17 cellular contexts compared by ENCODE assay signal in genomic region chr3:116341381-116341780, GRCh38.
DNase-seq lines count a peak whose midpoint lies in the region; ATAC-seq and TF ChIP-seq lines count a peak whose summit lies in the region.
"Had no signal": no experiment of that assay in that cellular context is flagged by ENCODE, and none has a peak within 500 bp of the region (broad histone marks: within the 10 kb centered on the region; RNA-seq: fewer than 3 reads in every experiment).

No MANE protein-coding gene starts in this region.

- H3K4me2 ChIP-seq in GM23338 (peak overlapping the region; percentile 65; the same call in 1 of the 2 replicates), smooth muscle cell (no peak overlapping the region)
- H3K4me2 ChIP-seq: A549; BLaER1 treated with 17β-estradiol and CSF1 and Interleukin-3, amounts not matched to agents 10 nM and 100 nM had no signal

- H3K4me1 ChIP-seq in GM23338 (ENCODE audit: insufficient read depth) = peaks cover 46% of the 10 kb centered on the region
- peaks cover 4% of the 10 kb centered on the region for H3K4me1 ChIP-seq in smooth muscle cell (ENCODE audit: low read depth)
- H3K4me1 ChIP-seq: A549; BLaER1 treated with 17β-estradiol and CSF1 and Interleukin-3, amounts not matched to agents 10 nM and 100 nM; Caco-2 had no signal

- H3K9me3 ChIP-seq in smooth muscle cell (replicated peaks; ENCODE audit: low read depth) = no peaks in the 10 kb centered on the region
- H3K9me3 ChIP-seq: A549; BLaER1 treated with 17β-estradiol and CSF1 and Interleukin-3, amounts not matched to agents 10 nM and 100 nM; Caco-2 had no signal

- H3K4me3 ChIP-seq in GM23338 = no peak overlapping the region; the same call in 1 of the 2 replicates
- H3K4me3 ChIP-seq in smooth muscle cell = no peak overlapping the region
- H3K4me3 ChIP-seq: A549; BLaER1 treated with 17β-estradiol and CSF1 and Interleukin-3, amounts not matched to agents 10 nM and 100 nM had no signal

- no peak overlapping the region for H3K27ac Mint-ChIP-seq in GM23338
- H3K27ac Mint-ChIP-seq: B cell; CD4-positive, alpha-beta T cell; CD8-positive, alpha-beta T cell had no signal

- H3K9me3 Mint-ChIP-seq in GM23338 = no peaks in the 10 kb centered on the region

- no peaks in the 10 kb centered on the region for H3F3A ChIP-seq in GM23338 (replicated peaks; ENCODE audit: low read depth)
- H3F3A ChIP-seq in smooth muscle cell (ENCODE audit: low read depth) = no peaks in the 10 kb centered on the region

- H3K27me3 ChIP-seq in GM23338 (ENCODE audit: insufficient read depth) (peaks cover 4% of the 10 kb centered on the region; the same call in 1 of the 2 replicates), smooth muscle cell (ENCODE audit: low read depth) (no peaks in the 10 kb centered on the region)
- H3K27me3 ChIP-seq: BLaER1 treated with 17β-estradiol and CSF1 and Interleukin-3, amounts not matched to agents 10 nM and 100 nM had no signal

- WGBS in smooth muscle cell (ENCODE audit: low lambda C conversion rate) = 94% methylated on average over 2 of the region's 2 CpGs

- H3K27me3 Mint-ChIP-seq in GM23338 (ENCODE audit: insufficient read depth, low read depth, poor library complexity) = no peaks in the 10 kb centered on the region
- H3K27me3 Mint-ChIP-seq: B cell; CD4-positive, alpha-beta T cell had no signal

- H4K20me1 ChIP-seq in GM23338 (replicated peaks; ENCODE audit: insufficient read depth) (no peaks in the 10 kb centered on the region), smooth muscle cell (ENCODE audit: low read depth) (no peaks in the 10 kb centered on the region)
- H4K20me1 ChIP-seq: BLaER1 treated with 17β-estradiol and CSF1 and Interleukin-3, amounts not matched to agents 10 nM and 100 nM had no signal

- H3K4me1 Mint-ChIP-seq in GM23338 = peaks cover 31% of the 10 kb centered on the region
- H3K4me1 Mint-ChIP-seq: B cell had no signal

- no peak overlapping the region for H2AFZ ChIP-seq in GM23338
- no peak overlapping the region for H2AFZ ChIP-seq in smooth muscle cell (ENCODE audit: low read depth)

- no peaks in the 10 kb centered on the region for H3K36me3 ChIP-seq in GM23338 (ENCODE audit: insufficient read depth)
- H3K36me3 ChIP-seq in smooth muscle cell (ENCODE audit: low read depth) = no peaks in the 10 kb centered on the region
- H3K36me3 ChIP-seq: BLaER1 treated with 17β-estradiol and CSF1 and Interleukin-3, amounts not matched to agents 10 nM and 100 nM had no signal

- DNase-seq in GM23338 (ENCODE audit: low spot score) (no peak), SK-N-DZ (ENCODE audit: low spot score) (peak; percentile 94), smooth muscle cell (lab: John Stamatoyannopoulos, UW; ENCODE audit: unreplicated experiment) (no peak), NCI-H226 (no peak)
- DNase-seq: AML-193; Caco-2; Calu3; CD4-positive, alpha-beta T cell; CD8-positive, alpha-beta T cell; DMS79 treated with DMSO at 0.1 percent for 48 hours; GF-D8 had no signal

- H3K79me2 ChIP-seq in GM23338 (replicated peaks; ENCODE audit: insufficient read depth) (no peaks in the 10 kb centered on the region), smooth muscle cell (ENCODE audit: low read depth) (no peaks in the 10 kb centered on the region)

- TF ChIP-seq CTCF in GM23338 (conservative IDR thresholded peaks at IDR 0.05; ENCODE audit: low read depth in 2 of 2) = no peak
- TF ChIP-seq CTCF in smooth muscle cell (IDR thresholded peaks at IDR 0.05; ENCODE audit: borderline replicate concordance, insufficient read depth, poor library complexity, severe bottlenecking) = no peak

- H3K27ac ChIP-seq in GM23338 (ENCODE audit: low read depth) (no peak overlapping the region), smooth muscle cell (ENCODE audit: low read depth) (peak overlapping the region; percentile 78)
- H3K27ac ChIP-seq: 22Rv1; A549; BLaER1 treated with 17β-estradiol and CSF1 and Interleukin-3, amounts not matched to agents 10 nM and 100 nM; C4-2B had no signal

- H3K9me2 ChIP-seq in GM23338 (ENCODE audit: insufficient read depth) = no peaks in the 10 kb centered on the region

- H3K4me3 Mint-ChIP-seq in GM23338 = no peak overlapping the region
- H3K4me3 Mint-ChIP-seq: B cell; CD4-positive, alpha-beta T cell; CD8-positive, alpha-beta T cell had no signal

- ATAC-seq in GM23338 (no peak), HG02885 (IDR thresholded peaks at IDR 0.05; ENCODE audit: poor library complexity, unreplicated experiment) (no peak)
- ATAC-seq: A549; CD8-positive, alpha-beta T cell had no signal

- H3K36me3 Mint-ChIP-seq in GM23338 (ENCODE audit: low read depth) = no peaks in the 10 kb centered on the region
- H3K36me3 Mint-ChIP-seq: CD8-positive, alpha-beta T cell had no signal

- no peak overlapping the region for H3K9ac ChIP-seq in smooth muscle cell (ENCODE audit: low read depth)
- H3K9ac ChIP-seq: BLaER1 treated with 17β-estradiol and CSF1 and Interleukin-3, amounts not matched to agents 10 nM and 100 nM had no signal

TF ChIP-seq in GM23338, 12 proteins besides CTCF, POLR2A, EP300 and RAD21 (continues in another document):
- TF ChIP-seq, protein P1, sequence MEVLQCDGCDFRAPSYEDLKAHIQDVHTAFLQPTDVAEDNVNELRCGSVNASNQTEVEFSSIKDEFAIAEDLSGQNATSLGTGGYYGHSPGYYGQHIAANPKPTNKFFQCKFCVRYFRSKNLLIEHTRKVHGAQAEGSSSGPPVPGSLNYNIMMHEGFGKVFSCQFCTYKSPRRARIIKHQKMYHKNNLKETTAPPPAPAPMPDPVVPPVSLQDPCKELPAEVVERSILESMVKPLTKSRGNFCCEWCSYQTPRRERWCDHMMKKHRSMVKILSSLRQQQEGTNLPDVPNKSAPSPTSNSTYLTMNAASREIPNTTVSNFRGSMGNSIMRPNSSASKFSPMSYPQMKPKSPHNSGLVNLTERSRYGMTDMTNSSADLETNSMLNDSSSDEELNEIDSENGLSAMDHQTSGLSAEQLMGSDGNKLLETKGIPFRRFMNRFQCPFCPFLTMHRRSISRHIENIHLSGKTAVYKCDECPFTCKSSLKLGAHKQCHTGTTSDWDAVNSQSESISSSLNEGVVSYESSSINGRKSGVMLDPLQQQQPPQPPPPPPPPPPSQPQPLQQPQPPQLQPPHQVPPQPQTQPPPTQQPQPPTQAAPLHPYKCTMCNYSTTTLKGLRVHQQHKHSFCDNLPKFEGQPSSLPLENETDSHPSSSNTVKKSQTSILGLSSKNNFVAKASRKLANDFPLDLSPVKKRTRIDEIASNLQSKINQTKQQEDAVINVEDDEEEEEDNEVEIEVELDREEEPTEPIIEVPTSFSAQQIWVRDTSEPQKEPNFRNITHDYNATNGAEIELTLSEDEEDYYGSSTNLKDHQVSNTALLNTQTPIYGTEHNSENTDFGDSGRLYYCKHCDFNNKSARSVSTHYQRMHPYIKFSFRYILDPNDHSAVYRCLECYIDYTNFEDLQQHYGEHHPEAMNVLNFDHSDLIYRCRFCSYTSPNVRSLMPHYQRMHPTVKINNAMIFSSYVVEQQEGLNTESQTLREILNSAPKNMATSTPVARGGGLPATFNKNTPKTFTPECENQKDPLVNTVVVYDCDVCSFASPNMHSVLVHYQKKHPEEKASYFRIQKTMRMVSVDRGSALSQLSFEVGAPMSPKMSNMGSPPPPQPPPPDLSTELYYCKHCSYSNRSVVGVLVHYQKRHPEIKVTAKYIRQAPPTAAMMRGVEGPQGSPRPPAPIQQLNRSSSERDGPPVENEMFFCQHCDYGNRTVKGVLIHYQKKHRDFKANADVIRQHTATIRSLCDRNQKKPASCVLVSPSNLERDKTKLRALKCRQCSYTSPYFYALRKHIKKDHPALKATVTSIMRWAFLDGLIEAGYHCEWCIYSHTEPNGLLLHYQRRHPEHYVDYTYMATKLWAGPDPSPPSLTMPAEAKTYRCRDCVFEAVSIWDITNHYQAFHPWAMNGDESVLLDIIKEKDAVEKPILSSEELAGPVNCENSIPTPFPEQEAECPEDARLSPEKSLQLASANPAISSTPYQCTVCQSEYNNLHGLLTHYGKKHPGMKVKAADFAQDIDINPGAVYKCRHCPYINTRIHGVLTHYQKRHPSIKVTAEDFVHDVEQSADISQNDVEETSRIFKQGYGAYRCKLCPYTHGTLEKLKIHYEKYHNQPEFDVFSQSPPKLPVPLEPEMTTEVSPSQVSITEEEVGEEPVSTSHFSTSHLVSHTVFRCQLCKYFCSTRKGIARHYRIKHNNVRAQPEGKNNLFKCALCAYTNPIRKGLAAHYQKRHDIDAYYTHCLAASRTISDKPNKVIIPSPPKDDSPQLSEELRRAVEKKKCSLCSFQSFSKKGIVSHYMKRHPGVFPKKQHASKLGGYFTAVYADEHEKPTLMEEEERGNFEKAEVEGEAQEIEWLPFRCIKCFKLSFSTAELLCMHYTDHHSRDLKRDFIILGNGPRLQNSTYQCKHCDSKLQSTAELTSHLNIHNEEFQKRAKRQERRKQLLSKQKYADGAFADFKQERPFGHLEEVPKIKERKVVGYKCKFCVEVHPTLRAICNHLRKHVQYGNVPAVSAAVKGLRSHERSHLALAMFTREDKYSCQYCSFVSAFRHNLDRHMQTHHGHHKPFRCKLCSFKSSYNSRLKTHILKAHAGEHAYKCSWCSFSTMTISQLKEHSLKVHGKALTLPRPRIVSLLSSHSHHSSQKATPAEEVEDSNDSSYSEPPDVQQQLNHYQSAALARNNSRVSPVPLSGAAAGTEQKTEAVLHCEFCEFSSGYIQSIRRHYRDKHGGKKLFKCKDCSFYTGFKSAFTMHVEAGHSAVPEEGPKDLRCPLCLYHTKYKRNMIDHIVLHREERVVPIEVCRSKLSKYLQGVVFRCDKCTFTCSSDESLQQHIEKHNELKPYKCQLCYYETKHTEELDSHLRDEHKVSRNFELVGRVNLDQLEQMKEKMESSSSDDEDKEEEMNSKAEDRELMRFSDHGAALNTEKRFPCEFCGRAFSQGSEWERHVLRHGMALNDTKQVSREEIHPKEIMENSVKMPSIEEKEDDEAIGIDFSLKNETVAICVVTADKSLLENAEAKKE (CRISPR knock-in tag; IDR thresholded peaks at IDR 0.05) = no peak
- TF ChIP-seq ZNF114 (CRISPR knock-in tag; IDR thresholded peaks at IDR 0.05) (no peak), ZNF331 (CRISPR knock-in tag; IDR thresholded peaks at IDR 0.05; ENCODE audit: low read depth) (no peak), CREB1 (CRISPR knock-in tag; IDR thresholded peaks at IDR 0.05; ENCODE audit: low read depth) (no peak), NANOG (IDR thresholded peaks at IDR 0.05; ENCODE audit: borderline replicate concordance) (no peak), EZH2 (IDR thresholded peaks at IDR 0.05; ENCODE audit: low read depth, unreplicated experiment) (no peak)
